ENCODE assay signal across 1 cellular context in the genomic region with DNA sequence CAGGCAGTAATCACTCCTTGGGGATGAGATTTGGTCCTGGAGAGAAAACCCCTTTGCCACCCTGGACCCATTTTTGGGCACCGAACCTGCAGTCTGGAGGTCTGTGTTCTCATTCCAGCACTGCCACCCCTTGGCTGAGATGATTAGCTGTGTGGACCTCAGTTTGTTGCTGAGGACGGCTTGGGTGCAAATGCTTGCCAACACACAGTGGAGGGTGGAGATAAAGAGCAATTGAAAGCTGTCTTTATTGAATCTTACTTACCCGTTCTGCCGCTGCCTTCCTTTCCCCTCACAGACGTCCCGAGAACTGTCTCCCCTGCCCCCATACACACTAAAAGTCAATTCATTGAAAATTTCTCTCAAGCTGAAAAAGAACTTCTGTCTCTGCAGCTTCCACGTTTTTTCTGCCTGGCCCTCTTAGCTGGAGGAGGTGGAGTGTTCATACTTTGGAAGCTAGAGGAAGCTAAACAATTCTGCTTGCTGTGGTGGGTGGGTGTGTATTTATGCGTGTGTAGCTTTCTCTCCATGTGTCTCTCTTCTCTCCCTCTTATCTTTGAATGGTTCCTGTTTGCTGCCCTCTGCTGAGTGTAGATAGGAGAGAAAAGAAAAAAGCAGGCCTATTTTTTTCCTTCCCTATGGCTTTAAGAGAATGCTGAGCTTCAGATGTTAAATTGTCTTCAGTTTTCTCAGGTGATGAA.
A peak's percentile ranks its signal among the peaks of the same experiment; 100 is the strongest.
TF ChIP-seq lines count a peak whose summit lies in the region.

No MANE protein-coding gene starts in this region.

TF ChIP-seq in K562, 482 proteins besides CTCF, POLR2A, EP300 and RAD21 (continued from another document and continues in another):
- no peak for TF ChIP-seq POLR3G (IDR thresholded peaks at IDR 0.05; ENCODE audit: extremely low read depth, insufficient read length, insufficient replicate concordance)
- no peak for TF ChIP-seq PTRF (tag; IDR thresholded peaks at IDR 0.05)
- TF ChIP-seq ZNF277 (CRISPR knock-in tag; IDR thresholded peaks at IDR 0.05; ENCODE audit: borderline replicate concordance): no peak
- TF ChIP-seq ETV1 (tag; conservative IDR thresholded peaks at IDR 0.05; ENCODE audit: low read depth): peak; percentile 97
- no peak for TF ChIP-seq KDM2B (CRISPR knock-in tag; IDR thresholded peaks at IDR 0.05)
- TF ChIP-seq FOXK1 (CRISPR knock-in tag; IDR thresholded peaks at IDR 0.05; ENCODE audit: borderline replicate concordance): no peak
- peak; percentile 95 for TF ChIP-seq NBN (IDR thresholded peaks at IDR 0.05; ENCODE audit: low read depth)
- no peak for TF ChIP-seq USF2 (CRISPR knock-in tag; IDR thresholded peaks at IDR 0.05)
- TF ChIP-seq, protein P1, sequence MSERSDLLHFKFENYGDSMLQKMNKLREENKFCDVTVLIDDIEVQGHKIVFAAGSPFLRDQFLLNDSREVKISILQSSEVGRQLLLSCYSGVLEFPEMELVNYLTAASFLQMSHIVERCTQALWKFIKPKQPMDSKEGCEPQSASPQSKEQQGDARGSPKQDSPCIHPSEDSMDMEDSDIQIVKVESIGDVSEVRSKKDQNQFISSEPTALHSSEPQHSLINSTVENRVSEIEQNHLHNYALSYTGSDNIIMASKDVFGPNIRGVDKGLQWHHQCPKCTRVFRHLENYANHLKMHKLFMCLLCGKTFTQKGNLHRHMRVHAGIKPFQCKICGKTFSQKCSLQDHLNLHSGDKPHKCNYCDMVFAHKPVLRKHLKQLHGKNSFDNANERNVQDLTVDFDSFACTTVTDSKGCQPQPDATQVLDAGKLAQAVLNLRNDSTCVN (CRISPR knock-in tag; IDR thresholded peaks at IDR 0.05): peak; percentile 76; the same call in 1 of the 2 replicates
- TF ChIP-seq XRCC3 (IDR thresholded peaks at IDR 0.05): no peak
- no peak for TF ChIP-seq DACH1 (IDR thresholded peaks at IDR 0.05; ENCODE audit: partially characterized antibody)
- TF ChIP-seq STAG1 (CRISPR knock-in tag; IDR thresholded peaks at IDR 0.05; ENCODE audit: borderline replicate concordance): no peak
- TF ChIP-seq YY1 (IDR thresholded peaks at IDR 0.05; ENCODE audit: borderline replicate concordance in 1 of 3, control insufficient read depth in 1 of 3, extremely low read depth in 1 of 3, insufficient read depth in 3 of 3, insufficient read length in 1 of 3, insufficient replicate concordance in 2 of 3, low read depth in 1 of 3, low read length in 2 of 3): peak in 1 of 3 experiments; percentile 17
- no peak for TF ChIP-seq KAT7 (CRISPR knock-in tag; IDR thresholded peaks at IDR 0.05; ENCODE audit: borderline replicate concordance)
- TF ChIP-seq SIN3A (IDR thresholded peaks at IDR 0.05; ENCODE audit: borderline replicate concordance in 2 of 2, control insufficient read depth in 1 of 2, low read depth in 2 of 2, low read length in 2 of 2): peak; percentile 57 to 87; a peak in 2 of 4 replicates
- no peak for TF ChIP-seq MBD2 (IDR thresholded peaks at IDR 0.05; ENCODE audit: borderline replicate concordance, low read depth)
- TF ChIP-seq CXXC5 (CRISPR knock-in tag; IDR thresholded peaks at IDR 0.05): peak; percentile 73
- TF ChIP-seq ZNF12 (CRISPR knock-in tag; IDR thresholded peaks at IDR 0.05): no peak
- no peak for TF ChIP-seq THRAP3 (IDR thresholded peaks at IDR 0.05; ENCODE audit: borderline replicate concordance)
- no peak for TF ChIP-seq ATF1 (CRISPR knock-in tag; IDR thresholded peaks at IDR 0.05)
- TF ChIP-seq ATF1 (tag; IDR thresholded peaks at IDR 0.05): peak; percentile 52; the same call in 1 of the 2 replicates
- TF ChIP-seq WHSC1 (IDR thresholded peaks at IDR 0.05; ENCODE audit: low read length): no peak
- no peak for TF ChIP-seq CREB5 (CRISPR knock-in tag; IDR thresholded peaks at IDR 0.05)
- TF ChIP-seq ETS2 (tag; IDR thresholded peaks at IDR 0.05; ENCODE audit: borderline replicate concordance, poor library complexity, severe bottlenecking): no peak
- TF ChIP-seq SNAPC5 (CRISPR knock-in tag; IDR thresholded peaks at IDR 0.05): no peak
- TF ChIP-seq ZNF830 (CRISPR knock-in tag; IDR thresholded peaks at IDR 0.05): no peak
- no peak for TF ChIP-seq ETS1 (conservative IDR thresholded peaks at IDR 0.05; ENCODE audit: control insufficient read depth, low read depth, low read length)
- TF ChIP-seq RHOXF2B (CRISPR knock-in tag; conservative IDR thresholded peaks at IDR 0.05): no peak
- TF ChIP-seq ZSCAN29 (IDR thresholded peaks at IDR 0.05): no peak
- TF ChIP-seq FUS (optimal IDR thresholded peaks at IDR 0.05; ENCODE audit: low read depth, low read length): no peak
- TF ChIP-seq SAFB (IDR thresholded peaks at IDR 0.05; ENCODE audit: borderline replicate concordance, low read depth, low read length): no peak
- TF ChIP-seq HDAC3 (IDR thresholded peaks at IDR 0.05; ENCODE audit: borderline replicate concordance, partially characterized antibody): peak; percentile 69
- TF ChIP-seq RFX5 (IDR thresholded peaks at IDR 0.05; ENCODE audit: low read depth, low read length): no peak
- TF ChIP-seq, protein P2, sequence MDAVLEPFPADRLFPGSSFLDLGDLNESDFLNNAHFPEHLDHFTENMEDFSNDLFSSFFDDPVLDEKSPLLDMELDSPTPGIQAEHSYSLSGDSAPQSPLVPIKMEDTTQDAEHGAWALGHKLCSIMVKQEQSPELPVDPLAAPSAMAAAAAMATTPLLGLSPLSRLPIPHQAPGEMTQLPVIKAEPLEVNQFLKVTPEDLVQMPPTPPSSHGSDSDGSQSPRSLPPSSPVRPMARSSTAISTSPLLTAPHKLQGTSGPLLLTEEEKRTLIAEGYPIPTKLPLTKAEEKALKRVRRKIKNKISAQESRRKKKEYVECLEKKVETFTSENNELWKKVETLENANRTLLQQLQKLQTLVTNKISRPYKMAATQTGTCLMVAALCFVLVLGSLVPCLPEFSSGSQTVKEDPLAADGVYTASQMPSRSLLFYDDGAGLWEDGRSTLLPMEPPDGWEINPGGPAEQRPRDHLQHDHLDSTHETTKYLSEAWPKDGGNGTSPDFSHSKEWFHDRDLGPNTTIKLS (IDR thresholded peaks at IDR 0.05; ENCODE audit: borderline replicate concordance, low read depth): no peak
- TF ChIP-seq BCOR (IDR thresholded peaks at IDR 0.05): peak; percentile 80
- TF ChIP-seq, protein P3, sequence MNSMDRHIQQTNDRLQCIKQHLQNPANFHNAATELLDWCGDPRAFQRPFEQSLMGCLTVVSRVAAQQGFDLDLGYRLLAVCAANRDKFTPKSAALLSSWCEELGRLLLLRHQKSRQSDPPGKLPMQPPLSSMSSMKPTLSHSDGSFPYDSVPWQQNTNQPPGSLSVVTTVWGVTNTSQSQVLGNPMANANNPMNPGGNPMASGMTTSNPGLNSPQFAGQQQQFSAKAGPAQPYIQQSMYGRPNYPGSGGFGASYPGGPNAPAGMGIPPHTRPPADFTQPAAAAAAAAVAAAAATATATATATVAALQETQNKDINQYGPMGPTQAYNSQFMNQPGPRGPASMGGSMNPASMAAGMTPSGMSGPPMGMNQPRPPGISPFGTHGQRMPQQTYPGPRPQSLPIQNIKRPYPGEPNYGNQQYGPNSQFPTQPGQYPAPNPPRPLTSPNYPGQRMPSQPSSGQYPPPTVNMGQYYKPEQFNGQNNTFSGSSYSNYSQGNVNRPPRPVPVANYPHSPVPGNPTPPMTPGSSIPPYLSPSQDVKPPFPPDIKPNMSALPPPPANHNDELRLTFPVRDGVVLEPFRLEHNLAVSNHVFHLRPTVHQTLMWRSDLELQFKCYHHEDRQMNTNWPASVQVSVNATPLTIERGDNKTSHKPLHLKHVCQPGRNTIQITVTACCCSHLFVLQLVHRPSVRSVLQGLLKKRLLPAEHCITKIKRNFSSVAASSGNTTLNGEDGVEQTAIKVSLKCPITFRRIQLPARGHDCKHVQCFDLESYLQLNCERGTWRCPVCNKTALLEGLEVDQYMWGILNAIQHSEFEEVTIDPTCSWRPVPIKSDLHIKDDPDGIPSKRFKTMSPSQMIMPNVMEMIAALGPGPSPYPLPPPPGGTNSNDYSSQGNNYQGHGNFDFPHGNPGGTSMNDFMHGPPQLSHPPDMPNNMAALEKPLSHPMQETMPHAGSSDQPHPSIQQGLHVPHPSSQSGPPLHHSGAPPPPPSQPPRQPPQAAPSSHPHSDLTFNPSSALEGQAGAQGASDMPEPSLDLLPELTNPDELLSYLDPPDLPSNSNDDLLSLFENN (IDR thresholded peaks at IDR 0.05; ENCODE audit: low read depth in 2 of 2, low read length in 2 of 2): peak in 1 of 2 experiments; percentile 77; a peak in 1 of 4 replicates
- no peak for TF ChIP-seq RBBP5 (IDR thresholded peaks at IDR 0.05; ENCODE audit: borderline replicate concordance, insufficient read depth, low read length, poor library complexity, severe bottlenecking)
- no peak for TF ChIP-seq DNMT1 (IDR thresholded peaks at IDR 0.05)
- TF ChIP-seq, protein P4, sequence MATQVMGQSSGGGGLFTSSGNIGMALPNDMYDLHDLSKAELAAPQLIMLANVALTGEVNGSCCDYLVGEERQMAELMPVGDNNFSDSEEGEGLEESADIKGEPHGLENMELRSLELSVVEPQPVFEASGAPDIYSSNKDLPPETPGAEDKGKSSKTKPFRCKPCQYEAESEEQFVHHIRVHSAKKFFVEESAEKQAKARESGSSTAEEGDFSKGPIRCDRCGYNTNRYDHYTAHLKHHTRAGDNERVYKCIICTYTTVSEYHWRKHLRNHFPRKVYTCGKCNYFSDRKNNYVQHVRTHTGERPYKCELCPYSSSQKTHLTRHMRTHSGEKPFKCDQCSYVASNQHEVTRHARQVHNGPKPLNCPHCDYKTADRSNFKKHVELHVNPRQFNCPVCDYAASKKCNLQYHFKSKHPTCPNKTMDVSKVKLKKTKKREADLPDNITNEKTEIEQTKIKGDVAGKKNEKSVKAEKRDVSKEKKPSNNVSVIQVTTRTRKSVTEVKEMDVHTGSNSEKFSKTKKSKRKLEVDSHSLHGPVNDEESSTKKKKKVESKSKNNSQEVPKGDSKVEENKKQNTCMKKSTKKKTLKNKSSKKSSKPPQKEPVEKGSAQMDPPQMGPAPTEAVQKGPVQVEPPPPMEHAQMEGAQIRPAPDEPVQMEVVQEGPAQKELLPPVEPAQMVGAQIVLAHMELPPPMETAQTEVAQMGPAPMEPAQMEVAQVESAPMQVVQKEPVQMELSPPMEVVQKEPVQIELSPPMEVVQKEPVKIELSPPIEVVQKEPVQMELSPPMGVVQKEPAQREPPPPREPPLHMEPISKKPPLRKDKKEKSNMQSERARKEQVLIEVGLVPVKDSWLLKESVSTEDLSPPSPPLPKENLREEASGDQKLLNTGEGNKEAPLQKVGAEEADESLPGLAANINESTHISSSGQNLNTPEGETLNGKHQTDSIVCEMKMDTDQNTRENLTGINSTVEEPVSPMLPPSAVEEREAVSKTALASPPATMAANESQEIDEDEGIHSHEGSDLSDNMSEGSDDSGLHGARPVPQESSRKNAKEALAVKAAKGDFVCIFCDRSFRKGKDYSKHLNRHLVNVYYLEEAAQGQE (CRISPR knock-in tag; IDR thresholded peaks at IDR 0.05; ENCODE audit: low read depth): no peak
- no peak for TF ChIP-seq HDAC6 (IDR thresholded peaks at IDR 0.05; ENCODE audit: low read depth, low read length)
- TF ChIP-seq EHMT2 (IDR thresholded peaks at IDR 0.05): peak; percentile 75
- TF ChIP-seq, protein P5, sequence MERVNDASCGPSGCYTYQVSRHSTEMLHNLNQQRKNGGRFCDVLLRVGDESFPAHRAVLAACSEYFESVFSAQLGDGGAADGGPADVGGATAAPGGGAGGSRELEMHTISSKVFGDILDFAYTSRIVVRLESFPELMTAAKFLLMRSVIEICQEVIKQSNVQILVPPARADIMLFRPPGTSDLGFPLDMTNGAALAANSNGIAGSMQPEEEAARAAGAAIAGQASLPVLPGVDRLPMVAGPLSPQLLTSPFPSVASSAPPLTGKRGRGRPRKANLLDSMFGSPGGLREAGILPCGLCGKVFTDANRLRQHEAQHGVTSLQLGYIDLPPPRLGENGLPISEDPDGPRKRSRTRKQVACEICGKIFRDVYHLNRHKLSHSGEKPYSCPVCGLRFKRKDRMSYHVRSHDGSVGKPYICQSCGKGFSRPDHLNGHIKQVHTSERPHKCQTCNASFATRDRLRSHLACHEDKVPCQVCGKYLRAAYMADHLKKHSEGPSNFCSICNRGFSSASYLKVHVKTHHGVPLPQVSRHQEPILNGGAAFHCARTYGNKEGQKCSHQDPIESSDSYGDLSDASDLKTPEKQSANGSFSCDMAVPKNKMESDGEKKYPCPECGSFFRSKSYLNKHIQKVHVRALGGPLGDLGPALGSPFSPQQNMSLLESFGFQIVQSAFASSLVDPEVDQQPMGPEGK (CRISPR knock-in tag; IDR thresholded peaks at IDR 0.05; ENCODE audit: borderline replicate concordance): no peak
- TF ChIP-seq BRF1 (IDR thresholded peaks at IDR 0.05; ENCODE audit: borderline replicate concordance, extremely low read depth, insufficient read length): no peak
- TF ChIP-seq MEF2A (IDR thresholded peaks at IDR 0.05; ENCODE audit: control insufficient read depth, low read depth, low read length): no peak
- TF ChIP-seq JUNB (CRISPR knock-in tag; conservative IDR thresholded peaks at IDR 0.05): no peak
